Comparison of ENCODE assay signal across 9 cellular contexts in the genomic region with DNA sequence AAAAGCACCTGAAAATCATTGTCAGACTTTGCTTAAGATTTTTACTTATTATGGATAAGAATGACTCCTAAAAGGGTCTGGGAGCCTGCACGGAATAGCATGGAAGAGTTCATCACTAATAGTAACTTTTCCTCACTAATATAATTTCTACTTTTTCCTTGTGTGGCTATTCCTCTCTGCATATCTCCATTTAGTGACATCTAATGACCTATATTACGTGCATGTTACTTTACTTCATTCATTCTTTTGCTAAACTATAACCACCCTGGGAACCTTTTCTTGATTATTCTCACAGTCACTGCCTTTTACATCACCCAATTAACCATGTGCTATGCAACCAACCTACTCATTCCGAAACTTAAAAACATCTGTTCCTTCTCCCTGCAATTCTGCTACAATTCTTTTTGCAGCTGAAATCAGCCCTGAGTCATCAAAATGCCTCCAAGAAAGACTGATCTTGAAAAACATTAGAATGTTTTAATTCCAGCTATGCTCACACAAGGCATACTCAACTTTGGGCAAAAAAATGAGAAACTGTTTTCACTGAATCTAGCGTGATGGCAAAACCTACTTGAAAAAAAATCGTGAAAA.
DNase-seq lines count a peak whose midpoint lies in the region; ATAC-seq, FAIRE-seq and TF ChIP-seq lines count a peak whose summit lies in the region.
"Had no signal": no experiment of that assay in that cellular context is flagged by ENCODE, and none has a peak within 500 bp of the region (broad histone marks: within the 10 kb centered on the region; RNA-seq: fewer than 3 reads in every experiment).

No MANE protein-coding gene starts in this region.

- in situ Hi-C loops in HepG2 (cut with HindIII; ENCODE audit: extremely low pct_ligation_motif_present, low pct_unique_long_range_greater_than_20kb) = no loop called here

- H2AFZ ChIP-seq in HepG2 (ENCODE audit: low read length) (no peak overlapping the region), SK-N-SH (ENCODE audit: low read depth) (no peak overlapping the region)

- no peaks in the 10 kb centered on the region for H3K4me1 Mint-ChIP-seq in activated naive CD4-positive, alpha-beta T cell treated with anti-CD3 and anti-CD28 coated beads, Interleukin-2, amount 10 ng/mL, durations not matched to agents 7 days and 5 days

- H3K79me2 ChIP-seq in HepG2 (ENCODE audit: insufficient read depth, low read length) (no peaks in the 10 kb centered on the region), SK-N-SH (ENCODE audit: insufficient read depth) (peaks cover 4% of the 10 kb centered on the region)

- BruUV-seq in HepG2 (replicated peaks; lab: Mats Ljungman, UMichigan) = no TSS peak

- H3K36me3 ChIP-seq in HepG2 (replicated peaks in 1 of 2; ENCODE audit: control insufficient read depth in 1 of 2, insufficient read depth in 2 of 2, low read length in 2 of 2) (no peaks in the 10 kb centered on the region), right lobe of liver (no peaks in the 10 kb centered on the region), SK-N-SH (replicated peaks in 1 of 2; ENCODE audit: control insufficient read depth in 1 of 2, insufficient read depth in 2 of 2, low read length in 1 of 2) (no peaks in the 10 kb centered on the region), ascending aorta (no peaks in the 10 kb centered on the region)

- H3F3A ChIP-seq in SK-N-SH (replicated peaks; ENCODE audit: insufficient read depth) = peaks cover 13% of the 10 kb centered on the region

- H3K4me2 ChIP-seq in HepG2 (ENCODE audit: low read depth, low read length) (no peak overlapping the region), SK-N-SH (peak overlapping the region; percentile 7; the same call in 1 of the 2 replicates)

- H3K27ac Mint-ChIP-seq in activated naive CD4-positive, alpha-beta T cell treated with anti-CD3 and anti-CD28 coated beads, Interleukin-2, amount 10 ng/mL, durations not matched to agents 7 days and 5 days = no peak overlapping the region
- H3K27ac Mint-ChIP-seq: B cell had no signal

- no peak overlapping the region for H3K4me3 Mint-ChIP-seq in activated naive CD4-positive, alpha-beta T cell treated with anti-CD3 and anti-CD28 coated beads, Interleukin-2, amount 10 ng/mL, durations not matched to agents 7 days and 5 days
- H3K4me3 Mint-ChIP-seq: B cell had no signal

- H3K27me3 Mint-ChIP-seq in activated naive CD4-positive, alpha-beta T cell treated with anti-CD3 and anti-CD28 coated beads, Interleukin-2, amount 10 ng/mL, durations not matched to agents 7 days and 5 days = no peaks in the 10 kb centered on the region
- H3K27me3 Mint-ChIP-seq: B cell had no signal

- WGBS in HepG2 (ENCODE audit: low lambda C conversion rate) = 95% methylated on average over 5 of the region's 5 CpGs
- 82% methylated on average over 5 of the region's 5 CpGs for WGBS in right lobe of liver (ENCODE audit: insufficient coverage, low coverage, low lambda C conversion rate, missing lambda C conversion rate)
- 67% methylated on average over 5 of the region's 5 CpGs for WGBS in SK-N-SH (ENCODE audit: low lambda C conversion rate)

- CTCF ChIA-PET in HepG2 (lab: Yijun Ruan, JAX; ENCODE audit: low intra/inter-chr PET ratio, low total read pairs) (no interaction called here), SK-N-SH (lab: Yijun Ruan, JAX) (no interaction called here)
- CTCF ChIA-PET in activated naive CD4-positive, alpha-beta T cell treated with anti-CD3 and anti-CD28 coated beads, Interleukin-2, amount 10 ng/mL, durations not matched to agents 7 days and 5 days (lab: Charles Lee) = interaction anchor here (0.7 kb wide), 1 partner anchor 1851 kb away, joined by 3 read pairs; no protein-coding TSS in a partner anchor

- H3K9ac ChIP-seq in HepG2 (ENCODE audit: insufficient read depth, low read depth, low read length) = no peak overlapping the region
- H3K9ac ChIP-seq in SK-N-SH = no peak overlapping the region

- TF ChIP-seq RAD21 in HepG2 (CRISPR knock-in tag; IDR thresholded peaks at IDR 0.05) (no peak), SK-N-SH (IDR thresholded peaks at IDR 0.05; ENCODE audit: low read length) (no peak)

- H3K4me3 ChIP-seq in HepG2 (replicated peaks in 1 of 3; ENCODE audit: insufficient read depth in 1 of 3, low read depth in 2 of 3, low read length in 3 of 3) = no peak overlapping the region
- H3K4me3 ChIP-seq in right lobe of liver = no peak overlapping the region
- no peak overlapping the region for H3K4me3 ChIP-seq in SK-N-SH (ENCODE audit: low read depth in 2 of 2, low read length in 1 of 2)
- no peak overlapping the region for H3K4me3 ChIP-seq in ascending aorta

- POLR2A ChIA-PET in HepG2 (lab: Yijun Ruan, JAX) = no interaction called here
- POLR2A ChIA-PET in SK-N-SH (lab: Yijun Ruan, JAX) = no interaction called here

- no peaks in the 10 kb centered on the region for H3K9me2 ChIP-seq in SK-N-SH

- peaks cover 3% of the 10 kb centered on the region for H3K36me3 Mint-ChIP-seq in activated naive CD4-positive, alpha-beta T cell treated with anti-CD3 and anti-CD28 coated beads, Interleukin-2, amount 10 ng/mL, durations not matched to agents 7 days and 5 days

- no peak for ATAC-seq in HepG2
- no peak for ATAC-seq in right lobe of liver
- ATAC-seq in HG02970 (IDR thresholded peaks at IDR 0.05; ENCODE audit: low FRiP score, unreplicated experiment) = peak; percentile 89

- H3K4me1 ChIP-seq in HepG2 (ENCODE audit: insufficient read depth, low read length) (no peaks in the 10 kb centered on the region), right lobe of liver (no peaks in the 10 kb centered on the region), SK-N-SH (ENCODE audit: control insufficient read depth in 1 of 2, insufficient read depth in 2 of 2, low read depth in 1 of 2, low read length in 1 of 2) (peaks cover 0 to 7% of the 10 kb centered on the region in 2 experiments; a peak in 3 of 4 replicates), ascending aorta (no peaks in the 10 kb centered on the region)

- FAIRE-seq in HepG2 (lab: Jason Lieb, UNC) = no peak

- H4K20me1 ChIP-seq in HepG2 (ENCODE audit: insufficient read depth, low read length) (no peaks in the 10 kb centered on the region), SK-N-SH (ENCODE audit: insufficient read depth) (no peaks in the 10 kb centered on the region)

- TF ChIP-seq EP300 in HepG2 (IDR thresholded peaks at IDR 0.05; ENCODE audit: low read depth in 2 of 2, low read length in 2 of 2) (no peak), HepG2 (CRISPR knock-in tag; IDR thresholded peaks at IDR 0.05; ENCODE audit: borderline replicate concordance) (no peak), SK-N-SH (IDR thresholded peaks at IDR 0.05; ENCODE audit: borderline replicate concordance in 1 of 2, low read depth in 1 of 2, low read length in 1 of 2) (no peak)

- H3K27ac ChIP-seq in HepG2 (ENCODE audit: extremely low read length, insufficient read depth, low read length) (no peak overlapping the region), right lobe of liver (no peak overlapping the region), SK-N-SH (ENCODE audit: low read depth in 2 of 2, low read length in 1 of 2) (peak overlapping the region in 1 of 2 experiments; percentile 30; a peak in 1 of 4 replicates), ascending aorta (no peak overlapping the region)

- H3K27me3 ChIP-seq in HepG2 (ENCODE audit: control insufficient read depth in 1 of 2, insufficient read depth in 2 of 2, low read length in 2 of 2) (no peaks in the 10 kb centered on the region), right lobe of liver (no peaks in the 10 kb centered on the region), SK-N-SH (ENCODE audit: insufficient read depth) (no peaks in the 10 kb centered on the region), ascending aorta (no peaks in the 10 kb centered on the region)

- no peak for DNase-seq in HepG2 (ENCODE audit: low spot score)
- no peak for DNase-seq in right lobe of liver
- no peak for DNase-seq in SK-N-SH
- DNase-seq in superior temporal gyrus (ENCODE audit: extremely low spot score) = peak; percentile 61
- no peak for DNase-seq in activated effector memory CD4-positive, alpha-beta T cell treated with Interleukin-2 at 50 U/mL for 16 hours
- no peak for DNase-seq in activated naive CD4-positive, alpha-beta T cell treated with anti-CD3 and anti-CD28 coated beads, Interleukin-2, amount 10 ng/mL, durations not matched to agents 7 days and 5 days
- DNase-seq in ascending aorta (ENCODE audit: low spot score in 2 of 2) = no peak

- no peak for TF ChIP-seq CTCF in HepG2 (CRISPR knock-in tag; IDR thresholded peaks at IDR 0.05)
- TF ChIP-seq CTCF in right lobe of liver (IDR thresholded peaks at IDR 0.05) = no peak
- TF ChIP-seq CTCF in SK-N-SH (IDR thresholded peaks at IDR 0.05) = no peak
- no peak for TF ChIP-seq CTCF in ascending aorta (IDR thresholded peaks at IDR 0.05)

- intact Hi-C loops in HepG2 (cut with micrococcal nuclease; ENCODE audit: unreplicated experiment) = no loop called here
- intact Hi-C loops in right lobe of liver (cut with DNase I) = no loop called here
- intact Hi-C loops in ascending aorta (cut with DNase I) = no loop called here

- no peak for TF ChIP-seq POLR2A in HepG2 (IDR thresholded peaks at IDR 0.05; ENCODE audit: insufficient read depth in 1 of 2, low read depth in 2 of 2, low read length in 2 of 2)
- no peak for TF ChIP-seq POLR2A in right lobe of liver (IDR thresholded peaks at IDR 0.05)

- H3K9me3 ChIP-seq in HepG2 (ENCODE audit: low read length) (no peaks in the 10 kb centered on the region), right lobe of liver (no peaks in the 10 kb centered on the region), SK-N-SH (no peaks in the 10 kb centered on the region), ascending aorta (no peaks in the 10 kb centered on the region)

- peaks cover 4% of the 10 kb centered on the region for H3K9me3 Mint-ChIP-seq in activated naive CD4-positive, alpha-beta T cell treated with anti-CD3 and anti-CD28 coated beads, Interleukin-2, amount 10 ng/mL, durations not matched to agents 7 days and 5 days

TF ChIP-seq in SK-N-SH, 30 proteins besides CTCF, POLR2A, EP300 and RAD21:
- TF ChIP-seq ELF1 (IDR thresholded peaks at IDR 0.05) (no peak), TCF12 (IDR thresholded peaks at IDR 0.05) (peak; percentile 40; the same call in 1 of the 2 replicates)
